ENCODE assay signal across 17 cellular contexts in the genomic region with DNA sequence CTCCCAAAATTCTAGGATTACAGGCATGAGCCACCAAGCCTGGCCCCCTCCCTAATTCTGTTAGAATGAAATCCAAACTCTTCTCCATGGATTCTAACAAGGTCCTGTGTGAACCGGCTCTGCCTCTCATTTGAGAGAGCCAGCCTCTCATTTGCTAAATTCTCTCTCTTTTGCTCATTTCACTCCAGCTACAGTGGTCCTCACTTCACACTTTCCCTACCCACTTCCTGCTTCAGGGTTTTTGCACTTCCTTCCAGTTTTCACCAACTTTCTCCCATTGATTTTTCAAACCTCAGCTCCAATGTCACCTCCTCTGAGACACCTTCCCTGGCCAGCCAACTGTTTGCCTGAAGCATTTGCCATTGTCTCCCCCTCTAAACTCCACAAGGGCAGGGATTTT. TPM values are rescaled to one million over a fixed set of nuclear protein-coding genes. Genes with fewer than 3 reads are reported as not detected.
A peak's percentile ranks its signal among the peaks of the same experiment; 100 is the strongest.
DNase-seq lines count a peak whose midpoint lies in the region; TF ChIP-seq lines count a peak whose summit lies in the region.
"Had no signal": no experiment of that assay in that cellular context is flagged by ENCODE, and none has a peak within 500 bp of the region (broad histone marks: within the 10 kb centered on the region; RNA-seq: fewer than 3 reads in every experiment).

No MANE protein-coding gene starts in this region.

- H3K4me1 ChIP-seq in CD8-positive, alpha-beta memory T cell (ENCODE audit: insufficient read depth, low read length) = peaks cover 8% of the 10 kb centered on the region
- H3K4me1 ChIP-seq in Loucy (ENCODE audit: insufficient read depth, low read length, poor library complexity, severe bottlenecking) (peaks cover 7% of the 10 kb centered on the region), neuronal stem cell (ENCODE audit: control insufficient read depth in 2 of 2, insufficient read depth in 1 of 2, low read depth in 1 of 2, low read length in 2 of 2) (peaks cover 0 to 2% of the 10 kb centered on the region in 2 donors), endodermal cell (ENCODE audit: control insufficient read depth, insufficient read depth, low read length) (no peaks in the 10 kb centered on the region)

- CTCF ChIA-PET in CD8-positive, alpha-beta memory T cell (lab: Charles Lee) = interaction anchor here (3.9 kb wide), 1 partner anchor 81 kb away, joined by 16 read pairs; no protein-coding TSS in a partner anchor
- CTCF ChIA-PET in MCF 10A (lab: Yijun Ruan, JAX) = interaction anchor here (0.6 to 5.0 kb wide), 3 partner anchors 9 to 81 kb away, joined by 3 to 58 read pairs (median 3); no protein-coding TSS in a partner anchor

- no CpG with 5 or more reads among the region's 1 CpG for WGBS in neuronal stem cell (ENCODE audit: extremely low coverage in 2 of 2, insufficient read length in 2 of 2, insufficient replicate concordance in 1 of 2), 2 donors
- 92 to 93% methylated on average over 1 of the region's 1 CpG for WGBS in endodermal cell (ENCODE audit: insufficient coverage in 1 of 2, insufficient read length in 1 of 2), 2 experiments

- no peaks in the 10 kb centered on the region for H3K9me2 ChIP-seq in Loucy (replicated peaks; ENCODE audit: low read depth, low read length)

- H3K4me3 Mint-ChIP-seq in T-helper 1 cell treated with Interleukin-12 subunit alpha and Interleukin-12 subunit beta and Interleukin-4 antibody, amounts not matched to agents 30 μg/mL and 1 μg/mL, for 36 hours = no peak overlapping the region
- H3K4me3 Mint-ChIP-seq in CD8-positive, alpha-beta memory T cell = peak overlapping the region in 4 of 7 donors; percentile 13 to 33 (median 18)
- no peak overlapping the region for H3K4me3 Mint-ChIP-seq in MCF 10A (ENCODE audit: unreplicated experiment)
- no peak overlapping the region for H3K4me3 Mint-ChIP-seq in endodermal cell

- H3K4me2 ChIP-seq in Loucy (ENCODE audit: low read depth, low read length, poor library complexity, severe bottlenecking) (no peak overlapping the region), neuronal stem cell (ENCODE audit: insufficient read depth, low read length, poor library complexity, severe bottlenecking) (no peak overlapping the region)
- H3K4me2 ChIP-seq: KMS-11 had no signal

- H4K20me1 ChIP-seq in Loucy (ENCODE audit: insufficient read depth, low read length, poor library complexity, severe bottlenecking) = no peaks in the 10 kb centered on the region

- 0 out of 2 replicates have a peak overlapping the region, but pooled peaks have one; percentile 2 for H2AFZ ChIP-seq in Loucy (ENCODE audit: low read length)
- H2AFZ ChIP-seq in neuronal stem cell (ENCODE audit: low read length) = no peak overlapping the region
- H2AFZ ChIP-seq: GM23248 had no signal

- no peak overlapping the region for H2BK5ac ChIP-seq in neuronal stem cell (ENCODE audit: low read length)

- no peak overlapping the region for H3K18ac ChIP-seq in neuronal stem cell (ENCODE audit: low read length)

- no peak overlapping the region for H2BK15ac ChIP-seq in neuronal stem cell (ENCODE audit: low read length)

- no TSS peak for BruUV-seq in MCF 10A (replicated peaks; lab: Mats Ljungman, UMichigan)

- H2BK120ac ChIP-seq in neuronal stem cell (ENCODE audit: low read depth, low read length) = no peak overlapping the region

- no peak overlapping the region for H2BK12ac ChIP-seq in neuronal stem cell (ENCODE audit: low read length)

- H3K79me1 ChIP-seq in neuronal stem cell (ENCODE audit: low read depth, low read length) = no peaks in the 10 kb centered on the region

- H3K27ac Mint-ChIP-seq in T-helper 1 cell treated with Interleukin-12 subunit alpha and Interleukin-12 subunit beta and Interleukin-4 antibody, amounts not matched to agents 30 μg/mL and 1 μg/mL, for 36 hours = peak overlapping the region; percentile 49
- H3K27ac Mint-ChIP-seq in CD8-positive, alpha-beta memory T cell = peak overlapping the region in 2 of 8 donors; percentile 36 to 71
- H3K27ac Mint-ChIP-seq in MCF 10A (ENCODE audit: low read depth, unreplicated experiment) (no peak overlapping the region), endodermal cell (no peak overlapping the region)

- no peaks in the 10 kb centered on the region for H3K9me3 Mint-ChIP-seq in T-helper 1 cell treated with Interleukin-12 subunit alpha and Interleukin-12 subunit beta and Interleukin-4 antibody, amounts not matched to agents 30 μg/mL and 1 μg/mL, for 36 hours
- H3K9me3 Mint-ChIP-seq in CD8-positive, alpha-beta memory T cell = no peaks in the 10 kb centered on the region
- H3K9me3 Mint-ChIP-seq in MCF 10A (ENCODE audit: unreplicated experiment) = no peaks in the 10 kb centered on the region
- H3K9me3 Mint-ChIP-seq in endodermal cell = no peaks in the 10 kb centered on the region

- H3K36me3 Mint-ChIP-seq in T-helper 1 cell treated with Interleukin-12 subunit alpha and Interleukin-12 subunit beta and Interleukin-4 antibody, amounts not matched to agents 30 μg/mL and 1 μg/mL, for 36 hours (ENCODE audit: low read depth) = no peaks in the 10 kb centered on the region
- no peaks in the 10 kb centered on the region for H3K36me3 Mint-ChIP-seq in CD8-positive, alpha-beta memory T cell
- H3K36me3 Mint-ChIP-seq in MCF 10A (ENCODE audit: insufficient read depth, unreplicated experiment) = no peaks in the 10 kb centered on the region
- H3K36me3 Mint-ChIP-seq in endodermal cell (ENCODE audit: low read depth) = no peaks in the 10 kb centered on the region

- no peak overlapping the region for H3K9ac ChIP-seq in Loucy (ENCODE audit: low read depth, low read length, poor library complexity, severe bottlenecking)
- peak overlapping the region; percentile 27 for H3K9ac ChIP-seq in neuronal stem cell (ENCODE audit: low read depth, low read length, poor library complexity)
- no peak overlapping the region for H3K9ac ChIP-seq in endodermal cell (ENCODE audit: extremely low read depth, low read length, poor library complexity, severe bottlenecking)
- H3K9ac ChIP-seq: GM23248, KMS-11 had no signal

- peaks cover 9% of the 10 kb centered on the region for H3K27me3 ChIP-seq in CD8-positive, alpha-beta memory T cell (ENCODE audit: insufficient read depth, low read length, poor library complexity, severe bottlenecking)
- no peaks in the 10 kb centered on the region for H3K27me3 ChIP-seq in Loucy (ENCODE audit: insufficient read depth, low read length, poor library complexity, severe bottlenecking)
- no peaks in the 10 kb centered on the region for H3K27me3 ChIP-seq in neuronal stem cell (ENCODE audit: control insufficient read depth in 3 of 3, insufficient read depth in 3 of 3, low read depth in 1 of 3, low read length in 3 of 3)
- no peaks in the 10 kb centered on the region for H3K27me3 ChIP-seq in endodermal cell (ENCODE audit: control insufficient read depth, insufficient read depth, low read length, poor library complexity, severe bottlenecking)

- H3K4ac ChIP-seq in neuronal stem cell (ENCODE audit: low read length) = no peak overlapping the region

- no peaks in the 10 kb centered on the region for H3K36me3 ChIP-seq in CD8-positive, alpha-beta memory T cell (ENCODE audit: insufficient read depth, low read length)
- no peaks in the 10 kb centered on the region for H3K36me3 ChIP-seq in Loucy (ENCODE audit: insufficient read depth, low read length)
- no peaks in the 10 kb centered on the region for H3K36me3 ChIP-seq in neuronal stem cell (replicated peaks in 1 of 2; ENCODE audit: control insufficient read depth in 2 of 2, insufficient read depth in 2 of 2, low read length in 2 of 2)
- H3K36me3 ChIP-seq in endodermal cell (ENCODE audit: control insufficient read depth, insufficient read depth, low read length) = no peaks in the 10 kb centered on the region

- DNase-seq in T-helper 1 cell = no peak
- DNase-seq in CD8-positive, alpha-beta memory T cell = no peak
- no peak for DNase-seq in neuronal stem cell (ENCODE audit: low spot score)
- no peak for DNase-seq in MCF 10A (ENCODE audit: unreplicated experiment)
- DNase-seq in NCI-H1694 treated with DMSO at 0.1 percent for 48 hours (lab: John Stamatoyannopoulos, UW) = no peak
- DNase-seq in endodermal cell = no peak
- DNase-seq: DMS79 treated with DMSO at 0.1 percent for 48 hours, GM23248, NCI-H1417, NCI-H1930, NCI-H69 had no signal

- POLR2A ChIA-PET in CD8-positive, alpha-beta memory T cell (lab: Charles Lee) = no interaction called here
- POLR2A ChIA-PET in MCF 10A (lab: Yijun Ruan, JAX) = no interaction called here

- no peaks in the 10 kb centered on the region for H3K79me2 ChIP-seq in Loucy (ENCODE audit: insufficient read depth, low read length)

- intact Hi-C loops in MCF 10A (cut with micrococcal nuclease) = no loop called here

- no peak overlapping the region for H4K8ac ChIP-seq in neuronal stem cell (ENCODE audit: low read depth, low read length)

- peak overlapping the region; percentile 32 for H3K23ac ChIP-seq in neuronal stem cell (ENCODE audit: low read depth, low read length, poor library complexity)

- no peak overlapping the region for H3K4me3 ChIP-seq in CD8-positive, alpha-beta memory T cell (ENCODE audit: low read length)
- no peak overlapping the region for H3K4me3 ChIP-seq in Loucy (ENCODE audit: low read length, poor library complexity, severe bottlenecking)
- no peak overlapping the region for H3K4me3 ChIP-seq in neuronal stem cell (ENCODE audit: low read length in 2 of 2)
- H3K4me3 ChIP-seq in endodermal cell (ENCODE audit: low read length) = no peak overlapping the region
- H3K4me3 ChIP-seq: GM23248 had no signal

- peak overlapping the region; percentile 78 for H3K14ac ChIP-seq in neuronal stem cell (ENCODE audit: low read length)

- H3K4me1 Mint-ChIP-seq in T-helper 1 cell treated with Interleukin-12 subunit alpha and Interleukin-12 subunit beta and Interleukin-4 antibody, amounts not matched to agents 30 μg/mL and 1 μg/mL, for 36 hours (ENCODE audit: low read depth) = peaks cover 5% of the 10 kb centered on the region
- peaks cover 7 to 22% (median 12%) of the 10 kb centered on the region in 3 donors for H3K4me1 Mint-ChIP-seq in CD8-positive, alpha-beta memory T cell
- H3K4me1 Mint-ChIP-seq in MCF 10A (ENCODE audit: insufficient read depth, unreplicated experiment) = no peaks in the 10 kb centered on the region
- peaks cover 2% of the 10 kb centered on the region for H3K4me1 Mint-ChIP-seq in endodermal cell

- no peak overlapping the region for H4K91ac ChIP-seq in neuronal stem cell (ENCODE audit: low read depth, low read length, poor library complexity)

- no peak overlapping the region for H3K27ac ChIP-seq in CD8-positive, alpha-beta memory T cell (ENCODE audit: low read depth, low read length)
- H3K27ac ChIP-seq in neuronal stem cell (replicated peaks; ENCODE audit: low read length) = no peak overlapping the region
- H3K27ac ChIP-seq in endodermal cell (ENCODE audit: low read depth, low read length) = no peak overlapping the region
- H3K27ac ChIP-seq: GM23248, KMS-11, RWPE1 had no signal

- TF ChIP-seq CTCF in Loucy (conservative IDR thresholded peaks at IDR 0.05; ENCODE audit: low read length) (no peak), MCF 10A (IDR thresholded peaks at IDR 0.05; ENCODE audit: unreplicated experiment) (no peak), endodermal cell (conservative IDR thresholded peaks at IDR 0.05) (no peak)

- H3K9me3 ChIP-seq in CD8-positive, alpha-beta memory T cell (ENCODE audit: low read length) = no peaks in the 10 kb centered on the region
- H3K9me3 ChIP-seq in Loucy (ENCODE audit: insufficient read depth, low read depth, low read length) = no peaks in the 10 kb centered on the region
- no peaks in the 10 kb centered on the region for H3K9me3 ChIP-seq in neuronal stem cell (replicated peaks in 1 of 2; ENCODE audit: control insufficient read depth in 2 of 2, insufficient read depth in 1 of 2, low read depth in 1 of 2, low read length in 2 of 2)
- no peaks in the 10 kb centered on the region for H3K9me3 ChIP-seq in endodermal cell (ENCODE audit: control insufficient read depth, low read length)

- no peaks in the 10 kb centered on the region for H3F3A ChIP-seq in Loucy (ENCODE audit: low read depth)

- no peak overlapping the region for H2AK5ac ChIP-seq in neuronal stem cell (ENCODE audit: low read depth, low read length)

- H3K27me3 Mint-ChIP-seq in T-helper 1 cell treated with Interleukin-12 subunit alpha and Interleukin-12 subunit beta and Interleukin-4 antibody, amounts not matched to agents 30 μg/mL and 1 μg/mL, for 36 hours (ENCODE audit: low read depth) = peaks cover 29% of the 10 kb centered on the region
- peaks cover 2 to 24% of the 10 kb centered on the region in 2 donors for H3K27me3 Mint-ChIP-seq in CD8-positive, alpha-beta memory T cell
- H3K27me3 Mint-ChIP-seq in MCF 10A (ENCODE audit: insufficient read depth, unreplicated experiment) = no peaks in the 10 kb centered on the region
- peaks cover 8% of the 10 kb centered on the region for H3K27me3 Mint-ChIP-seq in endodermal cell (ENCODE audit: insufficient read depth)

RNA-seq across cellular contexts. Expression of a gene that starts 5.1 kb away (rescaled TPM):
- not detected for total RNA-seq in CD8-positive, alpha-beta memory T cell
- polyA plus RNA-seq in CD8-positive, alpha-beta memory T cell = not detected
- 0.10 TPM for polyA plus RNA-seq in neuronal stem cell (2013, experiment 1 of 2)
- not detected for polyA plus RNA-seq in neuronal stem cell (2013, experiment 2 of 2)
- total RNA-seq in MCF 10A (2022) (not detected in 2 replicates), endodermal cell (not detected)
- not detected for polyA plus RNA-seq in endodermal cell (2013, experiment 1 of 2)
- polyA plus RNA-seq in endodermal cell (2013, experiment 2 of 2) = not detected
- total RNA-seq: A172, GM23248 had no signal
- polyA plus RNA-seq: BJ, GM23248 had no signal

RNA-seq across cellular contexts. Expression of a gene that starts 37.7 kb away (rescaled TPM):
- under 1 TPM; 0.55 to 0.72 TPM for total RNA-seq in CD8-positive, alpha-beta memory T cell
- polyA plus RNA-seq in CD8-positive, alpha-beta memory T cell = 2.2 TPM
- polyA plus RNA-seq in neuronal stem cell (2013, experiment 1 of 2) = 60.4 TPM
- 58.3 TPM for polyA plus RNA-seq in neuronal stem cell (2013, experiment 2 of 2)
- total RNA-seq in MCF 10A (2022) (35.7 and 38.4 TPM in 2 replicates), endodermal cell (100 to 1,000 TPM; 380 to 447 TPM)
- polyA plus RNA-seq in endodermal cell (2013, experiment 1 of 2) = 223 TPM
- 194 TPM for polyA plus RNA-seq in endodermal cell (2013, experiment 2 of 2)

Comparison
In these comparisons a context has a peak if more than half of its experiments do, and no peak if none do; other contexts are left out.
1. H3K4me3 Mint-ChIP-seq: peak in CD8-positive, alpha-beta memory T cell (4 of 7); none in T-helper 1 cell treated with Interleukin-12 subunit alpha and Interleukin-12 subunit beta and Interleukin-4 antibody, amounts not matched to agents 30 μg/mL and 1 μg/mL, for 36 hours (single experiment), MCF 10A (single experiment) and endodermal cell (single experiment).
2. RNA of a gene that starts 37.7 kb away (total RNA-seq): 380 to 447 TPM in endodermal cell and 35.7 to 38.4 TPM in MCF 10A; 0.55 to 0.72 TPM in CD8-positive, alpha-beta memory T cell; every median in the first group is over 10 times any median in the second.